In the genomic region with DNA sequence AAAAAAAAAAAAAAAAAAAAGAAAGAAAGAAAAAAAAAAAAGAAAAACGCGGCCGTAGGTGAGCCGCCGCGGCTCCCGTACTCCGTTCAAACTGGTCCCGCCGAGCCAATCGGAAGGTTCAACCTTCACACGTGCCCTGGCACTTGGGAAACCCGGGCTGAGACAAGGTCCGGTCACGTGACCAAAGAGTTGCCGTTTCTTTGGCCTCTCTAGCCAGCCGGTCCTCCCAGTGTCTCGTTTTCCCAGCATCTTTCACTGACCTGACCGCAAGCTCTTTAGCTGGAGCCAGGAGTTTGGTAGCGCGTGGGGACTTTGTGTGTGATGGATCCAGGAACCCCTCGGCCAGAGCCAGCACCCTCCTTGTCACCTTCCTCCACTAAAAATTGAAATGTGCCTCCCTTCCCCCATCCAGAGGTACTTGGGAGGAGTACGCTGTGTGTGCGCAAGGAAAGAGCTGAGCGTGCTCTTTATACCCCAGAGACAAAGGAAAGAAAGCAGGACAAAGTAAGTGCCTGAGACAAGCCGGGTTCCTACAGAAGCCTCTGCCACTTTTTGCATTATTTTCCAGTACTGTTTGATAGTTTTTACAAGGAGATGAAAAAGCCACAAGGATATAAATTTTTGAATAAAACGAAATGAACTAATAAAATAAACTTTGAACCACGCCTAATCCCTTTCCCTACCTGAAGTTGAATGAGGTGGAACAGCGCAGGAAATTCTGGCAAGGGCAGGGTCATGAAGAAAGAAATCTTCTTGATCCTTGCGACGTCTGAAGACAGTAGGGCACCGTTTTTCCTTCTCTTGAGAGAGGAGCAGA, we compare ENCODE assay signal across 8 cellular contexts. TPM values are rescaled to one million over a fixed set of nuclear protein-coding genes. Genes with fewer than 3 reads are reported as not detected.
DNase-seq lines count a peak whose midpoint lies in the region; ATAC-seq and TF ChIP-seq lines count a peak whose summit lies in the region.

No MANE protein-coding gene starts in this region.

- peak overlapping the region; percentile 32 for H2AFZ ChIP-seq in trophoblast cell (ENCODE audit: insufficient read depth, low read length, poor library complexity)

- peak overlapping the region; percentile 41 for H2BK120ac ChIP-seq in trophoblast cell (ENCODE audit: insufficient read depth, low read length, poor library complexity)

- H3K9ac ChIP-seq in trophoblast cell (ENCODE audit: low read length), result peak overlapping the region; percentile 81

- H3K27ac ChIP-seq in adipose tissue (ENCODE audit: low read depth, low read length) (peak overlapping the region; percentile 34), trophoblast cell (ENCODE audit: low read depth, low read length) (peak overlapping the region; percentile 96), transverse colon (peak overlapping the region; percentile 92 to 98 (median 96))

- peak overlapping the region; percentile 72 for H2AK5ac ChIP-seq in trophoblast cell (ENCODE audit: low read length)

- intact Hi-C loops in cardiac septum (cut with DNase I), result loop anchor here (1.0 to 5.0 kb wide), 3 partner anchors 12 to 75 kb away; partner anchors contain the start of gene TRIR
- intact Hi-C loops in transverse colon (cut with DNase I; ENCODE audit: low total_unique reads), result no loop called here

- H3K4me1 ChIP-seq in trophoblast cell (ENCODE audit: control insufficient read depth in 1 of 2, insufficient read depth in 2 of 2, low read length in 2 of 2) (peaks cover 3 to 5% of the 10 kb centered on the region in 2 experiments), transverse colon (peaks cover 14 to 46% (median 29%) of the 10 kb centered on the region in 4 donors)

- H3K4ac ChIP-seq in trophoblast cell (ENCODE audit: low read depth, low read length), result peak overlapping the region; percentile 28

- peak; percentile 92 for ATAC-seq in HG02798 (IDR thresholded peaks at IDR 0.05; ENCODE audit: poor library complexity, unreplicated experiment)

- TF ChIP-seq EP300 in transverse colon (IDR thresholded peaks at IDR 0.05; ENCODE audit: low read depth), result no peak

- H2BK5ac ChIP-seq in trophoblast cell (ENCODE audit: low read depth, low read length, poor library complexity), result peak overlapping the region; percentile 93

- peaks cover 22% of the 10 kb centered on the region for H3K79me1 ChIP-seq in trophoblast cell (ENCODE audit: low read length)

- peak overlapping the region; percentile 94 for H4K8ac ChIP-seq in trophoblast cell (ENCODE audit: low read depth, low read length)

- H2BK12ac ChIP-seq in trophoblast cell (ENCODE audit: low read length), result no peak overlapping the region

- TF ChIP-seq CTCF in GM12864 (IDR thresholded peaks at IDR 0.05; ENCODE audit: low read depth, low read length, missing control alignments) (no peak), transverse colon (IDR thresholded peaks at IDR 0.05) (no peak)

- peaks cover 23% of the 10 kb centered on the region for H3K79me2 ChIP-seq in trophoblast cell (ENCODE audit: control insufficient read depth, insufficient read depth, low read length, poor library complexity)

- H3K4me3 ChIP-seq in GM12864 (ENCODE audit: low read depth, low read length), result peak overlapping the region; percentile 96
- H3K4me3 ChIP-seq in trophoblast cell (ENCODE audit: low read depth, low read length), result peak overlapping the region; percentile 83
- H3K4me3 ChIP-seq in transverse colon, result peak overlapping the region; percentile 29 to 99 (median 90)

- DNase-seq in GM12864 (ENCODE audit: low read depth) (peak; percentile 97), NCI-H1436 (lab: John Stamatoyannopoulos, UW) (peak; percentile 98), SW480 (ENCODE audit: low spot score) (peak; percentile 98), cardiac septum (ENCODE audit: low spot score) (peak; percentile 98), trophoblast cell (peak; percentile 98 to 100), transverse colon (peak; percentile 97)

- H4K12ac ChIP-seq in trophoblast cell (ENCODE audit: low read depth, low read length), result peak overlapping the region; percentile 58

- H3K9me3 ChIP-seq in trophoblast cell (ENCODE audit: insufficient read depth, low read depth, low read length) (peaks cover under 1% of the 10 kb centered on the region), transverse colon (no peaks in the 10 kb centered on the region)

- H3K36me3 ChIP-seq in trophoblast cell (ENCODE audit: control insufficient read depth in 1 of 2, insufficient read depth in 2 of 2, low read length in 2 of 2) (peaks cover 11 to 14% of the 10 kb centered on the region in 2 experiments), transverse colon (peaks cover 0 to 8% (median 0%) of the 10 kb centered on the region in 4 donors)

- no peak overlapping the region for H3K23ac ChIP-seq in trophoblast cell (ENCODE audit: low read length)

- H3K27me3 ChIP-seq in trophoblast cell (ENCODE audit: insufficient read depth, low read length) (no peaks in the 10 kb centered on the region), transverse colon (no peaks in the 10 kb centered on the region)

- H3K4me2 ChIP-seq in trophoblast cell (ENCODE audit: low read length), result peak overlapping the region; percentile 90

- WGBS in adipose tissue, 3 donors, result 1% methylated on average over 28 to 32 of the region's 32 CpGs
- no CpG with 5 or more reads among the region's 32 CpGs for WGBS in trophoblast cell (ENCODE audit: extremely low coverage, insufficient coverage, insufficient read length)
- WGBS in transverse colon (ENCODE audit: low coverage in 1 of 2), 2 donors, result 0% methylated on average over 4 to 32 of the region's 32 CpGs

- in situ Hi-C loops in transverse colon (cut with MboI; ENCODE audit: low pct_ligation_motif_present in 1 of 4, low pct_unique_long_range_greater_than_20kb in 1 of 4, low sequenced_read_pairs in 3 of 4), result no loop called here

- peak overlapping the region; percentile 68 for H4K91ac ChIP-seq in trophoblast cell (ENCODE audit: low read depth, low read length)

- H3K18ac ChIP-seq in trophoblast cell (ENCODE audit: low read length), result peak overlapping the region; percentile 70

- peak; percentile 30 for TF ChIP-seq POLR2A in transverse colon (IDR thresholded peaks at IDR 0.05)

- H3K14ac ChIP-seq in trophoblast cell (ENCODE audit: low read length), result peak overlapping the region; percentile 73

RNA-seq across cellular contexts. Expression of gene TNPO2, which starts 1.0 kb away (rescaled TPM):
- 10 to 100 TPM; 14.3 to 36.9 (median 21.9) TPM for polyA plus RNA-seq in adipose tissue
- total RNA-seq in cardiac septum (50.4 TPM), transverse colon (100 to 1,000 TPM in 1 of 4 donors, 10 to 100 TPM in 3; 39.2 to 128 (median 62.7) TPM)
- 29.5 and 30.4 TPM in 2 replicates for polyA plus RNA-seq in trophoblast cell (2013)

RNA-seq across cellular contexts. Expression of gene TRIR, which starts 11.7 kb away (rescaled TPM):
- 100 to 1,000 TPM; 143 to 267 (median 219) TPM for polyA plus RNA-seq in adipose tissue
- total RNA-seq in cardiac septum, result 111 TPM
- 232 and 239 TPM in 2 replicates for polyA plus RNA-seq in trophoblast cell (2013)
- total RNA-seq in transverse colon, result 100 to 1,000 TPM; 295 to 760 (median 327) TPM

RNA-seq across cellular contexts. Expression of gene GET3, which starts 14.5 kb away (rescaled TPM):
- polyA plus RNA-seq in adipose tissue, result 10 to 100 TPM; 50.9 to 94.1 (median 93.1) TPM
- total RNA-seq in cardiac septum (58.4 TPM), transverse colon (10 to 100 TPM; 18.3 to 75.2 (median 43.6) TPM)
- 54.8 and 55.0 TPM in 2 replicates for polyA plus RNA-seq in trophoblast cell (2013)

RNA-seq across cellular contexts. Expression of gene FBXW9, which starts 26.3 kb away (rescaled TPM):
- 1 to 10 TPM; 3.9 to 7.4 (median 6.6) TPM for polyA plus RNA-seq in adipose tissue
- 2.2 TPM for total RNA-seq in cardiac septum
- polyA plus RNA-seq in trophoblast cell (2013), result 4.9 and 5.3 TPM in 2 replicates
- total RNA-seq in transverse colon, result 1 to 10 TPM; 3.2 to 8.1 (median 4.9) TPM

RNA-seq across cellular contexts. Expression of gene BEST2, which starts 28.8 kb away (rescaled TPM):
- polyA plus RNA-seq in adipose tissue, result under 1 TPM in 1 of 3 donors, not detected in 2; 0.07 TPM
- total RNA-seq in cardiac septum, result not detected
- 0.01 and 0.04 TPM in 2 replicates for polyA plus RNA-seq in trophoblast cell (2013)
- total RNA-seq in transverse colon, result 100 to 1,000 TPM; 121 to 325 (median 141) TPM

Comparison
In these comparisons a context has a peak if more than half of its experiments do, and no peak if none do; other contexts are left out.
1. Peak in every context shown above with its lines: DNase-seq, ATAC-seq, H3K4me3 ChIP-seq and H3K27ac ChIP-seq.
2. H3K27ac ChIP-seq: peak in every context shown above with its lines; median percentile 96 in trophoblast cell; 96 in transverse colon; 34 in adipose tissue.